1 cellular context compared by ENCODE assay signal in the genomic region with DNA sequence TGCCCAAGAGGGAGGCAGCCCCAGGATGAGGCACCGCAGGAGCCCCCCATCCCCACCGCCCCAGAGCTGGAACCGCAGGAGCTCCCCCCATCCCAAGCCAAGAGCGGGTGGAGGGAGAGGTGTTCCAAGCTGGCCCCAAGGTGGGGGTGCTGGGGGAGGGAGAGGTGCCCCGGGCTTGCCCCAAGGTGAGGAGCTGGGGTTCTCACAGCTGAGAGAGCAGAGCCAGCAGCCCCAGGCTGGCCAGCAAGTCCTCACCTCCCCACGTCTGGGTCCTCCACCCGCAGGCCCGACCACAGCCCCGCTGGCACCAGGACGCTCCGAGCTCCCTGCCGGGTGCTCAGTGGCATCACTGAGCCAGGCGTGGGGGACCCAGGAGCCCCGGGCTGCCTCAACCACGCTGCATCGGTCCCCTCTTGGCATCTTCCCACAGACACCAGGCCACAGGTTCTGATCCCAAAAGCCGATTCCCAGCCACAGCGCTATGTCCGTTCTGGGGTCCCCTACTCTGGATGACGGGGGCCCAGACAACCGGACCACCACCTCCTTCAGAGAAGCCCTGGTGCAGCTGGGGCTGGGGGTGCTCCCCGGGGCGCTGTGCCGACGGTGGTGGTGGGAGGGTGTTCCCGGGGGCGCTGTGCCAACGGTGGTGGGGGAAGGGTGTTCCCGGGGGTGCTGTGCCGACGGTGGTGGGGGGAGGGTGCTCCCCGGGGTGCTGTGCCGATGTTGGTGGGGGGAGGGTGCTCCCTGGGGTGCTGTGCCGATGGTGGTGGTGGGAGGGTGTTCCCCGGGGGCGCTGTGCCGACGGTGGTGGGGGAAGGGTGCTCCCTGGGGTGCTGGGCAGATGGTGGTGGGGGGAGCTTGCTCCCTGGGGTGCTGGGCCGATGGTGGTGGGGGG.
TF ChIP-seq lines count a peak whose summit lies in the region.

No MANE protein-coding gene starts in this region.

TF ChIP-seq in K562, 482 proteins besides CTCF, POLR2A, EP300 and RAD21:
- TF ChIP-seq, protein P1, sequence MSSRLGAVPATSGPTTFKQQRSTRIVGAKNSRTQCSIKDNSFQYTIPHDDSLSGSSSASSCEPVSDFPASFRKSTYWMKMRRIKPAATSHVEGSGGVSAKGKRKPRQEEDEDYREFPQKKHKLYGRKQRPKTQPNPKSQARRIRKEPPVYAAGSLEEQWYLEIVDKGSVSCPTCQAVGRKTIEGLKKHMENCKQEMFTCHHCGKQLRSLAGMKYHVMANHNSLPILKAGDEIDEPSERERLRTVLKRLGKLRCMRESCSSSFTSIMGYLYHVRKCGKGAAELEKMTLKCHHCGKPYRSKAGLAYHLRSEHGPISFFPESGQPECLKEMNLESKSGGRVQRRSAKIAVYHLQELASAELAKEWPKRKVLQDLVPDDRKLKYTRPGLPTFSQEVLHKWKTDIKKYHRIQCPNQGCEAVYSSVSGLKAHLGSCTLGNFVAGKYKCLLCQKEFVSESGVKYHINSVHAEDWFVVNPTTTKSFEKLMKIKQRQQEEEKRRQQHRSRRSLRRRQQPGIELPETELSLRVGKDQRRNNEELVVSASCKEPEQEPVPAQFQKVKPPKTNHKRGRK (tag; IDR thresholded peaks at IDR 0.05), result no peak
- TF ChIP-seq, protein P2, sequence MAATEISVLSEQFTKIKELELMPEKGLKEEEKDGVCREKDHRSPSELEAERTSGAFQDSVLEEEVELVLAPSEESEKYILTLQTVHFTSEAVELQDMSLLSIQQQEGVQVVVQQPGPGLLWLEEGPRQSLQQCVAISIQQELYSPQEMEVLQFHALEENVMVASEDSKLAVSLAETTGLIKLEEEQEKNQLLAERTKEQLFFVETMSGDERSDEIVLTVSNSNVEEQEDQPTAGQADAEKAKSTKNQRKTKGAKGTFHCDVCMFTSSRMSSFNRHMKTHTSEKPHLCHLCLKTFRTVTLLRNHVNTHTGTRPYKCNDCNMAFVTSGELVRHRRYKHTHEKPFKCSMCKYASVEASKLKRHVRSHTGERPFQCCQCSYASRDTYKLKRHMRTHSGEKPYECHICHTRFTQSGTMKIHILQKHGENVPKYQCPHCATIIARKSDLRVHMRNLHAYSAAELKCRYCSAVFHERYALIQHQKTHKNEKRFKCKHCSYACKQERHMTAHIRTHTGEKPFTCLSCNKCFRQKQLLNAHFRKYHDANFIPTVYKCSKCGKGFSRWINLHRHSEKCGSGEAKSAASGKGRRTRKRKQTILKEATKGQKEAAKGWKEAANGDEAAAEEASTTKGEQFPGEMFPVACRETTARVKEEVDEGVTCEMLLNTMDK (IDR thresholded peaks at IDR 0.05; ENCODE audit: borderline replicate concordance, insufficient read depth, low read depth, low read length, poor library complexity, severe bottlenecking), result no peak
- no peak for TF ChIP-seq ZNF124 (CRISPR knock-in tag; IDR thresholded peaks at IDR 0.05)
- TF ChIP-seq ZNF263 (CRISPR knock-in tag; IDR thresholded peaks at IDR 0.05; ENCODE audit: borderline replicate concordance), result 0 out of 2 replicates have a peak, but pooled peaks have one; percentile 38
- TF ChIP-seq RFX5 (IDR thresholded peaks at IDR 0.05; ENCODE audit: low read depth, low read length), result no peak
- TF ChIP-seq SPI1 (IDR thresholded peaks at IDR 0.05; ENCODE audit: borderline replicate concordance, low read depth, low read length), result no peak
- TF ChIP-seq NUFIP1 (IDR thresholded peaks at IDR 0.05; ENCODE audit: partially characterized antibody), result no peak
- no peak for TF ChIP-seq GABPA (tag; conservative IDR thresholded peaks at IDR 0.05; ENCODE audit: low read depth)
